ENCODE assay signal across 8 cellular contexts in the genomic region with DNA sequence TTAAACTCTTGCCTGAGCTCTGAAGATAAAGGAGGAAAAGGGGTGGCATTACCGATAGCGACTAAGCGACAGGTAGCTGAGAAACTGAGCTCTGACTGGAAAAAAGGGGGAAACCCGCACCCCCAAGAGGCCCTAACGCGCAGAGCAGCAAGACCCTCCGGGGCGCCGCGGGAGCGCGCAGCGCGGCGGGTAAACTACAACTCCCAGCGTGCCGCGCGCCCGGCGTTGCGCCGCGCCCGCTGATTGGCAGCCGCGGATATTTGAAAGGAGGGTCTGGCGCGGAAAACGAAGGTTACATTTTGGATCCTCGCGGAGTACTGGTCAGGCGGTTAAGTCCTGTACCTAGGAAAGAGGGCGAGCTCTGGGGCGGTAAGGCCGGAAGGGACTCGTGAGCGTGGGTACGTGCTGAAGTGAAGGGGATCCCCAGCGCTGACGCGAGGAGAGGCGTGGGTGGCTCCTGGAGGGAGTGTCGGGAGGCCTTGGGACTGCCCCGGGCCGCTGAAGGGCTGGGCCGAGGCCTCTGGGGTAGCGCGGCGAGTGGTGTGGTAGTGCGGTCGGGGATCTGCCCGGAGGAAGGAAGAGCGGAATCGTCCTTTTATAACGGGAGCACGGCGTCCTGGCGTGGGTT. TPM values are rescaled to one million over a fixed set of nuclear protein-coding genes. Genes with fewer than 3 reads are reported as not detected.
A peak's percentile ranks its signal among the peaks of the same experiment; 100 is the strongest.
DNase-seq lines count a peak whose midpoint lies in the region; ATAC-seq and TF ChIP-seq lines count a peak whose summit lies in the region.

A gene (plus strand): TSS at position 291 of the 628 bp plus-strand sequence. CDS start 468 bp downstream, outside the sequence.

- DNase-seq in EH (ENCODE audit: low read depth) (peak; percentile 73), RWPE2 (ENCODE audit: low spot score) (no peak), foreskin fibroblast (peak; percentile 81 to 91), superior temporal gyrus (ENCODE audit: extremely low spot score) (peak; percentile 65)
- DNase-seq in Jurkat, Clone E6-1 (ENCODE audit: low read depth, low spot score): peak; percentile 91
- peak; percentile 79 for DNase-seq in activated T-helper 2 cell treated with anti-CD3 and anti-CD28 coated beads, Interferon-gamma antibody, Interleukin-2, Interleukin-4, amounts not matched to agents 10 μg/mL and 5 μg/mL and 100 μg/mL, durations not matched to agents 14 hours and 24 hours and 36 hours (ENCODE audit: low spot score)

- H3K36me3 ChIP-seq in RWPE2 (ENCODE audit: low read depth) (peaks cover 32% of the 10 kb centered on the region), neuron (ENCODE audit: insufficient read depth, low read length) (peaks cover 22% of the 10 kb centered on the region)

- peaks cover 33% of the 10 kb centered on the region for H3K36me3 Mint-ChIP-seq in activated T-helper 2 cell treated with anti-CD3 and anti-CD28 coated beads, Interferon-gamma antibody, Interleukin-2, Interleukin-4, amounts not matched to agents 10 μg/mL and 5 μg/mL and 100 μg/mL, durations not matched to agents 14 hours and 24 hours and 36 hours (ENCODE audit: low read depth)

- H3K4me1 ChIP-seq in RWPE2 (ENCODE audit: insufficient read depth, poor library complexity, severe bottlenecking): no peaks in the 10 kb centered on the region
- peaks cover 16% of the 10 kb centered on the region for H3K4me1 ChIP-seq in neuron (ENCODE audit: insufficient read depth, low read length)

- TF ChIP-seq CTCF in RWPE2 (IDR thresholded peaks at IDR 0.05; ENCODE audit: poor library complexity, severe bottlenecking): peak; percentile 49
- TF ChIP-seq CTCF in foreskin fibroblast (IDR thresholded peaks at IDR 0.05; ENCODE audit: low read depth, low read length): peak; percentile 24

- H2AFZ ChIP-seq in neuron (ENCODE audit: low read depth, low read length): peak within 1 kb of the TSS; percentile 79

- H3K27me3 ChIP-seq in RWPE2 (ENCODE audit: insufficient read depth, poor library complexity, severe bottlenecking): no peaks in the 10 kb centered on the region
- no peaks in the 10 kb centered on the region for H3K27me3 ChIP-seq in neuron (ENCODE audit: insufficient read depth, low read length)

- H3K27ac Mint-ChIP-seq in activated T-helper 2 cell treated with anti-CD3 and anti-CD28 coated beads, Interferon-gamma antibody, Interleukin-2, Interleukin-4, amounts not matched to agents 10 μg/mL and 5 μg/mL and 100 μg/mL, durations not matched to agents 14 hours and 24 hours and 36 hours: peak within 1 kb of the TSS; percentile 91

- intact Hi-C loops in activated T-helper 2 cell treated with anti-CD3 and anti-CD28 coated beads, Interferon-gamma antibody, Interleukin-2, Interleukin-4, amounts not matched to agents 10 μg/mL and 5 μg/mL and 100 μg/mL, durations not matched to agents 14 hours and 24 hours and 36 hours (cut with micrococcal nuclease): loop anchor here (1.0 to 2.0 kb wide), 6 partner anchors 16 to 59 kb away; a partner anchor contains a TSS

- H3K9me3 Mint-ChIP-seq in activated T-helper 2 cell treated with anti-CD3 and anti-CD28 coated beads, Interferon-gamma antibody, Interleukin-2, Interleukin-4, amounts not matched to agents 10 μg/mL and 5 μg/mL and 100 μg/mL, durations not matched to agents 14 hours and 24 hours and 36 hours: no peaks in the 10 kb centered on the region

- H3K9me3 ChIP-seq in RWPE2 (ENCODE audit: severe bottlenecking) (no peaks in the 10 kb centered on the region), neuron (ENCODE audit: low read length) (no peaks in the 10 kb centered on the region)

- peak within 1 kb of the TSS; percentile 95 for H3K4me3 ChIP-seq in Jurkat, Clone E6-1 (ENCODE audit: low read length)
- H3K4me3 ChIP-seq in RWPE2 (ENCODE audit: severe bottlenecking) (peak within 1 kb of the TSS; percentile 63), foreskin fibroblast (ENCODE audit: low read depth in 1 of 2, low read length in 2 of 2) (peak within 1 kb of the TSS; percentile 69 to 87), neuron (ENCODE audit: low read length) (peak within 1 kb of the TSS; percentile 70)

- H3K4me1 Mint-ChIP-seq in activated T-helper 2 cell treated with anti-CD3 and anti-CD28 coated beads, Interferon-gamma antibody, Interleukin-2, Interleukin-4, amounts not matched to agents 10 μg/mL and 5 μg/mL and 100 μg/mL, durations not matched to agents 14 hours and 24 hours and 36 hours (ENCODE audit: low read depth): peaks cover 34% of the 10 kb centered on the region

- no peaks in the 10 kb centered on the region for H3K27me3 Mint-ChIP-seq in activated T-helper 2 cell treated with anti-CD3 and anti-CD28 coated beads, Interferon-gamma antibody, Interleukin-2, Interleukin-4, amounts not matched to agents 10 μg/mL and 5 μg/mL and 100 μg/mL, durations not matched to agents 14 hours and 24 hours and 36 hours (ENCODE audit: low read depth)

- ATAC-seq in GM21717 (IDR thresholded peaks at IDR 0.05; ENCODE audit: unreplicated experiment) (peak; percentile 74), RWPE2 (ENCODE audit: low read depth) (peak; percentile 95)

- H3K4me3 Mint-ChIP-seq in activated T-helper 2 cell treated with anti-CD3 and anti-CD28 coated beads, Interferon-gamma antibody, Interleukin-2, Interleukin-4, amounts not matched to agents 10 μg/mL and 5 μg/mL and 100 μg/mL, durations not matched to agents 14 hours and 24 hours and 36 hours (ENCODE audit: low read depth): peak within 1 kb of the TSS; percentile 92

- peak within 1 kb of the TSS; percentile 15 for H3K27ac ChIP-seq in RWPE2 (ENCODE audit: poor library complexity, severe bottlenecking)

RNA-seq across cellular contexts. Expression of the gene that starts here (rescaled TPM):
- 29.7 TPM for polyA plus RNA-seq in Jurkat, Clone E6-1 (2012; ENCODE audit: insufficient read depth, insufficient read length)
- 72.6 and 75.3 TPM in 2 replicates for total RNA-seq in activated T-helper 2 cell treated with anti-CD3 and anti-CD28 coated beads, Interferon-gamma antibody, Interleukin-2, Interleukin-4, amounts not matched to agents 10 μg/mL and 5 μg/mL and 100 μg/mL, durations not matched to agents 14 hours and 24 hours and 36 hours
